Comparison of ENCODE assay signal across 22 cellular contexts in the genomic region with DNA sequence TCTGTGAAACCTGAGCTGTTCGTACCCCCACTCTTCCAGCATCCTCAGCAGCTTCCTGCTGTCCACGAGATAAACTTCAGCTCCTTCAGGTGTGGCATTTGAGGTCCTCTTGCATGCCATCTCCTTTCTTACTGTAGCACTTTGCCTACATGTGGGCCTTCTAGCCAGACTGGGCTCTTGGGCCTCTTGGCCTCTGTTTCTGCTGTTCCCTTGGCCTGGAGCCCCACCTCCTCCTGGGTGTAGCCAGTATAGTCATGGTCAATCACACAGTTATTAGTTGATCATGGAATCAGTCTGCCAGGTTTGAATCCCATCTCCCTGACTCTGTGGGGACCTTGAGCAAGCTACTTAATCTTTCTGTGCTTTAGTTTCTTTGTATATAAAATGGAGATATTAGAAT. TPM values are rescaled to one million over a fixed set of nuclear protein-coding genes. Genes with fewer than 3 reads are reported as not detected.
DNase-seq lines count a peak whose midpoint lies in the region; ATAC-seq, FAIRE-seq and TF ChIP-seq lines count a peak whose summit lies in the region.
"Had no signal": no experiment of that assay in that cellular context is flagged by ENCODE, and none has a peak within 500 bp of the region (broad histone marks: within the 10 kb centered on the region; RNA-seq: fewer than 3 reads in every experiment).

No MANE protein-coding gene starts in this region.

- ATAC-seq in CD8-positive, alpha-beta T cell = no peak
- ATAC-seq in Panc1 = no peak
- ATAC-seq in effector memory CD8-positive, alpha-beta T cell (replicated peaks) = no peak
- ATAC-seq in GM19463 (IDR thresholded peaks at IDR 0.05; ENCODE audit: unreplicated experiment) = no peak
- ATAC-seq in GM21717 (IDR thresholded peaks at IDR 0.05; ENCODE audit: unreplicated experiment) = no peak
- ATAC-seq in HG03469 (IDR thresholded peaks at IDR 0.05; ENCODE audit: unreplicated experiment) = no peak

- CTCF ChIA-PET in CD8-positive, alpha-beta T cell (lab: Charles Lee) = interaction anchor here (1.2 to 8.1 kb wide), 5 partner anchors 14 to 78 kb away, joined by 3 to 154 read pairs (median 3); no protein-coding TSS in a partner anchor
- CTCF ChIA-PET in Panc1 (lab: Charles Lee) = no interaction called here

- H3K36me3 ChIP-seq in CD8-positive, alpha-beta T cell (ENCODE audit: insufficient read depth, low read length) = peaks cover 69% of the 10 kb centered on the region
- H3K36me3 ChIP-seq in Panc1 (ENCODE audit: control insufficient read depth, insufficient read depth, low read length) (no peaks in the 10 kb centered on the region; the same call in 1 of the 2 replicates), small intestine (ENCODE audit: control insufficient read depth in 2 of 2, insufficient read depth in 2 of 2, low read length in 2 of 2) (peaks cover 5 to 12% of the 10 kb centered on the region in 2 donors)

- FAIRE-seq in small intestine (lab: Jason Lieb, UNC) = no peak
- FAIRE-seq: H1 had no signal

- H3K4me1 ChIP-seq in CD8-positive, alpha-beta T cell (ENCODE audit: insufficient read depth, low read length) = no peaks in the 10 kb centered on the region
- H3K4me1 ChIP-seq in Panc1 (ENCODE audit: control insufficient read depth, insufficient read depth, low read length) = no peaks in the 10 kb centered on the region; the same call in 1 of the 2 replicates
- H3K4me1 ChIP-seq in small intestine (ENCODE audit: control insufficient read depth in 2 of 2, insufficient read depth in 1 of 2, low read depth in 1 of 2, low read length in 1 of 2) = peaks cover 2 to 23% of the 10 kb centered on the region in 2 donors

- POLR2A ChIA-PET in CD8-positive, alpha-beta T cell (lab: Charles Lee) = interaction anchor here (2.1 kb wide), 1 partner anchor 16 kb away, joined by 12 read pairs; no protein-coding TSS in a partner anchor
- POLR2A ChIA-PET in Panc1 (lab: Charles Lee) = no interaction called here

- no peak overlapping the region for H3K4me3 Mint-ChIP-seq in CD8-positive, alpha-beta T cell
- H3K4me3 Mint-ChIP-seq in effector memory CD8-positive, alpha-beta T cell = no peak overlapping the region

- no peaks in the 10 kb centered on the region for H3K27me3 Mint-ChIP-seq in CD8-positive, alpha-beta T cell (ENCODE audit: low read depth)
- H3K27me3 Mint-ChIP-seq in effector memory CD8-positive, alpha-beta T cell = no peaks in the 10 kb centered on the region

- no peak for DNase-seq in CD8-positive, alpha-beta T cell
- DNase-seq in Panc1 (ENCODE audit: low read depth, low spot score) = no peak
- DNase-seq in effector memory CD8-positive, alpha-beta T cell = no peak
- DNase-seq in small intestine = peak; percentile 37
- no peak for DNase-seq in NCI-H1048 (lab: John Stamatoyannopoulos, UW)
- DNase-seq: AML-193, DMS153, GDM1, MM.1S, NCI-H1105 treated with DMSO at 0.1 percent for 48 hours, NCI-H1694 treated with DMSO at 0.1 percent for 48 hours, NCI-H774, SHP77 had no signal

- H3K9me3 ChIP-seq in CD8-positive, alpha-beta T cell (ENCODE audit: low read length) = no peaks in the 10 kb centered on the region
- H3K9me3 ChIP-seq in Panc1 (ENCODE audit: control insufficient read depth, insufficient read depth, low read depth, low read length) = no peaks in the 10 kb centered on the region
- H3K9me3 ChIP-seq in small intestine (ENCODE audit: control insufficient read depth, low read depth) = no peaks in the 10 kb centered on the region

- H3K36me3 Mint-ChIP-seq in CD8-positive, alpha-beta T cell = peaks cover 84% of the 10 kb centered on the region
- H3K36me3 Mint-ChIP-seq in effector memory CD8-positive, alpha-beta T cell (ENCODE audit: insufficient read depth) = peaks cover 25% of the 10 kb centered on the region

- no peaks in the 10 kb centered on the region for H3K9me3 Mint-ChIP-seq in CD8-positive, alpha-beta T cell
- no peaks in the 10 kb centered on the region for H3K9me3 Mint-ChIP-seq in effector memory CD8-positive, alpha-beta T cell

- intact Hi-C loops in CD8-positive, alpha-beta T cell (cut with DNase I, micrococcal nuclease) = no loop called here
- intact Hi-C loops in Panc1 (cut with micrococcal nuclease; ENCODE audit: unreplicated experiment) = no loop called here

- TSS peak; percentile 75 for BruUV-seq in Panc1 (replicated peaks; lab: Mats Ljungman, UMichigan)

- H3K27ac ChIP-seq in CD8-positive, alpha-beta T cell (ENCODE audit: low read depth, low read length) = no peak overlapping the region
- no peak overlapping the region for H3K27ac ChIP-seq in Panc1 (ENCODE audit: low read length)
- peak overlapping the region in 1 of 2 donors; percentile 68 for H3K27ac ChIP-seq in small intestine (ENCODE audit: low read depth in 1 of 2, low read length in 1 of 2)
- H3K27ac ChIP-seq: C4-2B, SK-N-MC had no signal

- in situ Hi-C loops in Panc1 (cut with HindIII; ENCODE audit: low pct_unique_long_range_greater_than_20kb, low sequenced_read_pairs) = no loop called here

- no peak for TF ChIP-seq CTCF in CD8-positive, alpha-beta T cell (IDR thresholded peaks at IDR 0.05)
- TF ChIP-seq CTCF in Panc1 (IDR thresholded peaks at IDR 0.05) = no peak

- H3K4me3 ChIP-seq in CD8-positive, alpha-beta T cell (ENCODE audit: low read depth, low read length) = no peak overlapping the region
- H3K4me3 ChIP-seq in Panc1 (ENCODE audit: low read depth in 2 of 2, low read length in 2 of 2) (no peak overlapping the region), small intestine (ENCODE audit: low read depth in 1 of 2, low read length in 2 of 2) (no peak overlapping the region)
- H3K4me3 ChIP-seq: SK-N-MC had no signal

- peak overlapping the region; percentile 27 for H3K27ac Mint-ChIP-seq in CD8-positive, alpha-beta T cell
- H3K27ac Mint-ChIP-seq in effector memory CD8-positive, alpha-beta T cell = peak overlapping the region; percentile 79 to 89

- no peaks in the 10 kb centered on the region for H3K4me1 Mint-ChIP-seq in CD8-positive, alpha-beta T cell (ENCODE audit: low read depth)
- peaks cover 9 to 11% of the 10 kb centered on the region in 2 donors for H3K4me1 Mint-ChIP-seq in effector memory CD8-positive, alpha-beta T cell (ENCODE audit: low read depth in 2 of 2)

- WGBS in small intestine, 3 donors = 61 to 73% (median 72%) methylated on average over 2 of the region's 2 CpGs

- no peaks in the 10 kb centered on the region for H3K27me3 ChIP-seq in CD8-positive, alpha-beta T cell (ENCODE audit: insufficient read depth, low read length)
- H3K27me3 ChIP-seq in Panc1 (ENCODE audit: control insufficient read depth, insufficient read depth, low read length) (no peaks in the 10 kb centered on the region), small intestine (ENCODE audit: control insufficient read depth in 2 of 2, insufficient read depth in 2 of 2, low read length in 2 of 2) (no peaks in the 10 kb centered on the region)

RNA-seq across cellular contexts. Expression of a gene that starts 26.4 kb away (rescaled TPM):
- total RNA-seq in CD8-positive, alpha-beta T cell = 1 to 10 TPM in 1 of 2 experiments, not detected in 1; 1.2 TPM
- total RNA-seq in Panc1 (2021; ENCODE audit: unreplicated experiment) = 22.9 TPM
- polyA plus RNA-seq in Panc1 (2012; ENCODE audit: insufficient read length) = 47.9 TPM
- 10 to 100 TPM; 20.1 to 27.2 (median 25.4) TPM for polyA plus RNA-seq in small intestine

RNA-seq across cellular contexts. Expression of a gene that starts 26.6 kb away (rescaled TPM):
- total RNA-seq in CD8-positive, alpha-beta T cell = 100 to 1,000 TPM; 117 to 128 TPM
- 2.8 TPM for total RNA-seq in Panc1 (2021; ENCODE audit: unreplicated experiment)
- polyA plus RNA-seq in Panc1 (2012; ENCODE audit: insufficient read length) = 4.5 TPM
- polyA plus RNA-seq in small intestine = 1 to 10 TPM; 2.7 to 6.5 (median 4.2) TPM
- total RNA-seq: Daoy, LHCN-M2, RPMI7951 had no signal

Comparison
In these comparisons a context has a peak if more than half of its experiments do, and no peak if none do; other contexts are left out.
1. RNA of a gene that starts 26.4 kb away (total RNA-seq): 22.9 TPM in Panc1 (single experiment); 1.2 TPM in CD8-positive, alpha-beta T cell; every median in the first group is over 10 times any median in the second.
2. RNA of a gene that starts 26.6 kb away (total RNA-seq): 117 to 128 TPM in CD8-positive, alpha-beta T cell; 2.8 TPM in Panc1 (single experiment); every median in the first group is over 10 times any median in the second.